Comparison of ENCODE assay signal across 8 cellular contexts in the genomic region with DNA sequence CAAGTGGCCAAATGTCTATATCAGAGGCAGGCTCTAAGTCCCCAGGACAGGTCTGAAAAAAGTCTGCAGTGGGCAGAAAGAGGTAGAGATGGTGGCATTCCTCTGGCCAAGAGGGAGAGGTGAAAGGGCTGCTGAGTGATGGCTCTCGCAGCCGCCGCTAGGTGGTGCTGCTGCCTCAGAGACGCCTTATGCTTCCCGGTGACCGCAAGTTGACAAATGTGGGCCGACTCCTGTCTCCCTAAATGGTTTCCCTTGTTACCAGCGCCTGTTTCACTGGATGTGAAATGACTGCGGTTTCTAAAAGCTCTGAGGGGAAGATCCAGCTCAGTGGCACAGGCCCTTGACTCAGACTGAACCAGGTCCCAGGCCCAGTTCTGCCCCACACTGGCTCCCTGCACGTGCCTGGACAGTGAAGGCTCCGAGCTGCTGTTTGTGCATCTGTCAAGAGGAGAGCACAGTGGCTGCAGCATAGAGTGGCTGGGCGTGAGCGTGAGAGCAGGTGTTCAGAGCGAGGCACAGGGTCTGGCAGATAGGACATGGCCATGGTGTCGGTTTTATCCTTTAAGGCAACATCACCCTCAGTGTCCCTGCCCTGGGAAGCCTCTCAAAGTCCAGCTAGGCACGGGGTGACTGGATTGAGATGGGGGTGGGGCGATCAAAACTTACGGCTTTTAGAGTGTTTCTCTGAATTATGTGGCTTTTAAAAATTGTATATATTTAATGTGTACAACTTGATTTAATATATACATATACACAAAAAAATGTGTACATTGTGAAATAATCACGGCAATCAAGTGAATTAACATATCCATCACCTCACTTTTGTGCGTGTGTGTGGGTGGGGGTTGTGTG. TPM values are rescaled to one million over a fixed set of nuclear protein-coding genes. Genes with fewer than 3 reads are reported as not detected.
DNase-seq lines count a peak whose midpoint lies in the region; ATAC-seq and TF ChIP-seq lines count a peak whose summit lies in the region.

No MANE protein-coding gene starts in this region.

- no peak overlapping the region for H4K91ac ChIP-seq in H9 (ENCODE audit: insufficient read length, low read depth, low read length)

- peaks cover 0 to 10% (median 9%) of the 10 kb centered on the region in 3 experiments; a peak in 4 of 7 replicates for H3K36me3 Mint-ChIP-seq in H9 (ENCODE audit: insufficient read depth in 1 of 3, low read depth in 3 of 3)
- H3K36me3 Mint-ChIP-seq in T-helper 1 cell treated with Interleukin-12 subunit alpha and Interleukin-12 subunit beta and Interleukin-4 antibody, amounts not matched to agents 30 μg/mL and 1 μg/mL, for 36 hours (ENCODE audit: low read depth): peaks cover 41% of the 10 kb centered on the region
- H3K36me3 Mint-ChIP-seq in activated naive CD8-positive, alpha-beta T cell treated with anti-CD3 and anti-CD28 coated beads, Interleukin-2, amount 50 U/mL, for 24 hours (ENCODE audit: low read depth): peaks cover 58% of the 10 kb centered on the region

- H3K36me3 ChIP-seq in heart right ventricle: peaks cover 0 to 50% (median 9%) of the 10 kb centered on the region in 9 donors

- no peak overlapping the region for H4K5ac ChIP-seq in H9 (ENCODE audit: insufficient read length, low read depth, low read length)

- peak; percentile 54 for DNase-seq in DMS114 treated with DMSO at 0.1 percent for 48 hours (lab: John Stamatoyannopoulos, UW; ENCODE audit: unreplicated experiment)
- DNase-seq in H9: peak; percentile 79
- peak; percentile 78 for DNase-seq in NCI-H1105 treated with DMSO at 0.1 percent for 48 hours (lab: John Stamatoyannopoulos, UW)
- peak; percentile 88 for DNase-seq in activated naive CD8-positive, alpha-beta T cell treated with anti-CD3 and anti-CD28 coated beads, Interleukin-2, amount 50 U/mL, for 24 hours
- peak; percentile 83 to 87 for DNase-seq in heart right ventricle
- DNase-seq in retina: peak; percentile 89
- no peak for DNase-seq in NCI-H1048 (lab: John Stamatoyannopoulos, UW)

- no peak overlapping the region for H2AFZ ChIP-seq in H9 (ENCODE audit: low read length)

- no peak overlapping the region for H3K4me3 ChIP-seq in heart right ventricle

- no peak overlapping the region for H3K27ac ChIP-seq in H9 (ENCODE audit: insufficient read length, low read depth, low read length)
- peak overlapping the region in 3 of 10 donors; percentile 30 to 47 (median 46) for H3K27ac ChIP-seq in heart right ventricle

- no peaks in the 10 kb centered on the region for H3K4me1 ChIP-seq in H9 (ENCODE audit: insufficient read depth, low read length)
- peaks cover 4 to 39% (median 14%) of the 10 kb centered on the region in 9 donors for H3K4me1 ChIP-seq in heart right ventricle

- no peak overlapping the region for H2BK120ac ChIP-seq in H9 (ENCODE audit: low read depth, low read length, poor library complexity, severe bottlenecking)

- H3K14ac ChIP-seq in H9 (ENCODE audit: insufficient read depth, low read length): no peak overlapping the region; the same call in 1 of the 2 replicates

- no peak overlapping the region for H2BK15ac ChIP-seq in H9 (ENCODE audit: low read depth, low read length)

- no CpG with 5 or more reads among the region's 20 CpGs for WGBS in H9 (ENCODE audit: extremely low coverage, insufficient read length, low lambda C conversion rate)
- 38 to 39% methylated on average over 20 of the region's 20 CpGs for WGBS in heart right ventricle, 2 donors

- no peak overlapping the region for H3K9ac ChIP-seq in H9 (ENCODE audit: extremely low read depth, insufficient read length, low read length)

- no peak overlapping the region for H2BK20ac ChIP-seq in H9 (ENCODE audit: low read depth, low read length, poor library complexity, severe bottlenecking)

- peaks cover 5% of the 10 kb centered on the region in 2 experiments for H3K4me1 Mint-ChIP-seq in H9
- peaks cover 51% of the 10 kb centered on the region for H3K4me1 Mint-ChIP-seq in T-helper 1 cell treated with Interleukin-12 subunit alpha and Interleukin-12 subunit beta and Interleukin-4 antibody, amounts not matched to agents 30 μg/mL and 1 μg/mL, for 36 hours (ENCODE audit: low read depth)
- peaks cover 73% of the 10 kb centered on the region for H3K4me1 Mint-ChIP-seq in activated naive CD8-positive, alpha-beta T cell treated with anti-CD3 and anti-CD28 coated beads, Interleukin-2, amount 50 U/mL, for 24 hours

- H3K23ac ChIP-seq in H9 (ENCODE audit: insufficient read length, low read depth, low read length): no peak overlapping the region

- H2BK12ac ChIP-seq in H9 (ENCODE audit: insufficient read length, low read depth, low read length): no peak overlapping the region

- no peak overlapping the region for H3K4me2 ChIP-seq in H9 (ENCODE audit: insufficient read depth, insufficient read length, low read length)

- H3K27me3 ChIP-seq in H9 (ENCODE audit: insufficient read depth, low read length): no peaks in the 10 kb centered on the region
- H3K27me3 ChIP-seq in heart right ventricle: no peaks in the 10 kb centered on the region

- H3K23me2 ChIP-seq in H9 (ENCODE audit: insufficient read length, low read depth, low read length, poor library complexity, severe bottlenecking): no peaks in the 10 kb centered on the region

- no peak overlapping the region for H2BK5ac ChIP-seq in H9 (ENCODE audit: insufficient read length, low read length)

- H4K20me1 ChIP-seq in H9 (ENCODE audit: control insufficient read depth, insufficient read depth, insufficient read length): no peaks in the 10 kb centered on the region

- no peak overlapping the region for H3K4me3 Mint-ChIP-seq in H9
- H3K4me3 Mint-ChIP-seq in T-helper 1 cell treated with Interleukin-12 subunit alpha and Interleukin-12 subunit beta and Interleukin-4 antibody, amounts not matched to agents 30 μg/mL and 1 μg/mL, for 36 hours: peak overlapping the region; percentile 69
- peak overlapping the region; percentile 60 for H3K4me3 Mint-ChIP-seq in activated naive CD8-positive, alpha-beta T cell treated with anti-CD3 and anti-CD28 coated beads, Interleukin-2, amount 50 U/mL, for 24 hours

- no peak overlapping the region for H4K8ac ChIP-seq in H9 (replicated peaks; ENCODE audit: insufficient read length, low read depth, low read length)

- peak; percentile 54 for ATAC-seq in activated naive CD8-positive, alpha-beta T cell treated with anti-CD3 and anti-CD28 coated beads, Interleukin-2, amount 50 U/mL, for 24 hours
- peak; percentile 81 to 91 (median 86) for ATAC-seq in heart right ventricle

- no peak overlapping the region for H3K18ac ChIP-seq in H9 (ENCODE audit: insufficient read length, low read depth, low read length)

- H3K9me3 Mint-ChIP-seq in H9: no peaks in the 10 kb centered on the region
- peaks cover 7% of the 10 kb centered on the region for H3K9me3 Mint-ChIP-seq in T-helper 1 cell treated with Interleukin-12 subunit alpha and Interleukin-12 subunit beta and Interleukin-4 antibody, amounts not matched to agents 30 μg/mL and 1 μg/mL, for 36 hours
- H3K9me3 Mint-ChIP-seq in activated naive CD8-positive, alpha-beta T cell treated with anti-CD3 and anti-CD28 coated beads, Interleukin-2, amount 50 U/mL, for 24 hours: peaks cover 8% of the 10 kb centered on the region

- H3K79me2 ChIP-seq in H9 (ENCODE audit: insufficient read depth, low read length): no peaks in the 10 kb centered on the region

- TF ChIP-seq CTCF in H9 (conservative IDR thresholded peaks at IDR 0.05) (peak; percentile 97), heart right ventricle (IDR thresholded peaks at IDR 0.05) (peak; percentile 78 to 98 (median 96))

- no peaks in the 10 kb centered on the region for H3K79me1 ChIP-seq in H9 (ENCODE audit: insufficient read depth, low read depth, low read length, poor library complexity, severe bottlenecking)

- no peak overlapping the region for H2AK5ac ChIP-seq in H9 (ENCODE audit: insufficient read length, low read length)

- intact Hi-C loops in heart right ventricle (cut with DNase I): loop anchor here in 8 of 10 donors (2.0 to 10.0 kb wide), 7 partner anchors 293 to 761 kb away; partner anchors contain the start of gene SOCS1 (in 1 of the 8)

- H3T11ph ChIP-seq in H9 (ENCODE audit: low read length): no peak overlapping the region

- 0 out of 7 replicates have a peak overlapping the region, but pooled peaks of 1 of the 3 experiments have one; percentile 32 for H3K27ac Mint-ChIP-seq in H9
- peak overlapping the region; percentile 91 for H3K27ac Mint-ChIP-seq in T-helper 1 cell treated with Interleukin-12 subunit alpha and Interleukin-12 subunit beta and Interleukin-4 antibody, amounts not matched to agents 30 μg/mL and 1 μg/mL, for 36 hours
- peak overlapping the region; percentile 94 for H3K27ac Mint-ChIP-seq in activated naive CD8-positive, alpha-beta T cell treated with anti-CD3 and anti-CD28 coated beads, Interleukin-2, amount 50 U/mL, for 24 hours

- no peak overlapping the region for H3K56ac ChIP-seq in H9 (ENCODE audit: insufficient read length, low read depth, low read length)

- no peak overlapping the region for H3K4ac ChIP-seq in H9 (ENCODE audit: low read depth, low read length)

- no peaks in the 10 kb centered on the region for H3K9me3 ChIP-seq in H9 (ENCODE audit: control insufficient read depth, low read depth, low read length)
- H3K9me3 ChIP-seq in heart right ventricle: no peaks in the 10 kb centered on the region

- no peaks in the 10 kb centered on the region for H3K27me3 Mint-ChIP-seq in H9 (ENCODE audit: low read depth)
- no peaks in the 10 kb centered on the region for H3K27me3 Mint-ChIP-seq in T-helper 1 cell treated with Interleukin-12 subunit alpha and Interleukin-12 subunit beta and Interleukin-4 antibody, amounts not matched to agents 30 μg/mL and 1 μg/mL, for 36 hours (ENCODE audit: low read depth)
- H3K27me3 Mint-ChIP-seq in activated naive CD8-positive, alpha-beta T cell treated with anti-CD3 and anti-CD28 coated beads, Interleukin-2, amount 50 U/mL, for 24 hours: no peaks in the 10 kb centered on the region

RNA-seq across cellular contexts. Expression of gene CLEC16A, which starts 19.9 kb away (rescaled TPM):
- 14.6 and 15.2 TPM in 2 replicates for total RNA-seq in H9 (2021)
- total RNA-seq in heart right ventricle: 10 to 100 TPM; 17.2 to 30.8 (median 23.2) TPM
- 10 to 100 TPM; 12.1 to 16.7 TPM for polyA plus RNA-seq in heart right ventricle

RNA-seq across cellular contexts. Expression of gene DEXI, which starts 22.0 kb away (rescaled TPM):
- total RNA-seq in H9 (2021) (27.5 and 28.3 TPM in 2 replicates), heart right ventricle (100 to 1,000 TPM in 4 of 10 donors, 10 to 100 TPM in 6; 68.8 to 109 (median 81.6) TPM)
- polyA plus RNA-seq in heart right ventricle: 100 to 1,000 TPM in 1 of 2 donors, 10 to 100 TPM in 1; 91.4 to 104 TPM

Comparison
In these comparisons a context has a peak if more than half of its experiments do, and no peak if none do; other contexts are left out.
1. H3K4me3 Mint-ChIP-seq: peak in T-helper 1 cell treated with Interleukin-12 subunit alpha and Interleukin-12 subunit beta and Interleukin-4 antibody, amounts not matched to agents 30 μg/mL and 1 μg/mL, for 36 hours (single experiment) and activated naive CD8-positive, alpha-beta T cell treated with anti-CD3 and anti-CD28 coated beads, Interleukin-2, amount 50 U/mL, for 24 hours (single experiment); none in H9 (0 of 2).